In genomic region chr1:14836426-14837140, GRCh38 we compare ENCODE assay signal across 33 cellular contexts.
"Had no signal": no experiment of that assay in that cellular context is flagged by ENCODE, and none has a peak within 500 bp of the region (broad histone marks: within the 10 kb centered on the region; RNA-seq: fewer than 3 reads in every experiment).

No MANE protein-coding gene starts in this region.

- DNase-seq: activated CD4-positive, alpha-beta memory T cell treated with anti-CD3 and anti-CD28 coated beads for 36 hours; activated CD4-positive, alpha-beta T cell treated with anti-CD3 and anti-CD28 coated beads for 48 hours; activated CD8-positive, alpha-beta memory T cell treated with anti-CD3 and anti-CD28 coated beads, Interleukin-2, amount 50 U/mL, for 4 hours; activated effector memory CD4-positive, alpha-beta T cell treated with anti-CD3 and anti-CD28 coated beads, Interleukin-2, amount 50 U/mL, for 16 hours; activated naive CD4-positive, alpha-beta T cell treated with anti-CD3 and anti-CD28 coated beads for 36 hours; activated naive CD8-positive, alpha-beta T cell treated with anti-CD3 and anti-CD28 coated beads, Interleukin-2, amount 10 ng/mL, durations not matched to agents 7 days and 5 days; activated T-cell treated with anti-CD3 and anti-CD28 coated beads, Interleukin-2, amount 50 U/mL, for 1 hour; cerebellar nuclear complex; colonic mucosa; effector CD8-positive, alpha-beta T cell; esophagus squamous epithelium; foreskin melanocyte; left lung; lower lobe of right lung; mucosa of descending colon; psoas muscle; sigmoid colon; small intestine; stimulated activated CD4-positive, alpha-beta T cell treated with anti-CD3 and anti-CD28 coated beads, Interleukin-4, amount 100 ng/mL, for 24 hours; stimulated activated naive CD8-positive, alpha-beta T cell treated with anti-CD3 and anti-CD28 coated beads, Interleukin-15, amount 100 ng/mL, for 72 hours; substantia nigra; T-helper 9 cell; uterus had no signal

- ATAC-seq: left lung; lower lobe of right lung; mucosa of descending colon; pancreas; psoas muscle; stimulated activated effector memory CD8-positive, alpha-beta T cell treated with anti-CD3 and anti-CD28 coated beads, Interleukin-12 subunit alpha, Interleukin-12 subunit beta, amount 100 ng/mL, for 72 hours; stimulated activated naive CD8-positive, alpha-beta T cell treated with anti-CD3 and anti-CD28 coated beads, Interleukin-15, amount 100 ng/mL, for 72 hours had no signal

- H3K27me3 Mint-ChIP-seq: activated naive CD8-positive, alpha-beta T cell treated with anti-CD3 and anti-CD28 coated beads, Interleukin-2, amount 10 ng/mL, durations not matched to agents 7 days and 5 days; brain; stimulated activated naive CD8-positive, alpha-beta T cell treated with anti-CD3 and anti-CD28 coated beads, Interleukin-15, amount 100 ng/mL, for 72 hours; type B pancreatic cell had no signal

- H3K36me3 Mint-ChIP-seq: activated naive CD8-positive, alpha-beta T cell treated with anti-CD3 and anti-CD28 coated beads, Interleukin-2, amount 10 ng/mL, durations not matched to agents 7 days and 5 days; stimulated activated effector memory CD8-positive, alpha-beta T cell treated with anti-CD3 and anti-CD28 coated beads, Interleukin-12 subunit alpha, Interleukin-12 subunit beta, amount 100 ng/mL, for 72 hours had no signal

- H3K4me1 Mint-ChIP-seq: activated naive CD8-positive, alpha-beta T cell treated with anti-CD3 and anti-CD28 coated beads, Interleukin-2, amount 10 ng/mL, durations not matched to agents 7 days and 5 days; brain; nephron; stimulated activated effector memory CD8-positive, alpha-beta T cell treated with anti-CD3 and anti-CD28 coated beads, Interleukin-12 subunit alpha, Interleukin-12 subunit beta, amount 100 ng/mL, for 72 hours; stimulated activated naive CD8-positive, alpha-beta T cell treated with anti-CD3 and anti-CD28 coated beads, Interleukin-15, amount 100 ng/mL, for 72 hours had no signal

- H3K27me3 ChIP-seq: ascending aorta, cardiac muscle cell, colonic mucosa, esophagus squamous epithelium, left lung, pancreas, sigmoid colon, uterus had no signal

- H3K27ac Mint-ChIP-seq: activated CD4-positive, alpha-beta memory T cell treated with anti-CD3 and anti-CD28 coated beads for 36 hours; activated naive CD4-positive, alpha-beta T cell treated with anti-CD3 and anti-CD28 coated beads for 36 hours; activated naive CD8-positive, alpha-beta T cell treated with anti-CD3 and anti-CD28 coated beads, Interleukin-2, amount 10 ng/mL, durations not matched to agents 7 days and 5 days; activated T-helper 1 cell treated with anti-CD3 and anti-CD28 coated beads, Interleukin-12 subunit alpha, Interleukin-12 subunit beta, Interleukin-2, Interleukin-4 antibody, amounts not matched to agents 30 ng/mL and 10 ng/mL and 1 ng/mL, durations not matched to agents 14 hours and 24 hours and 36 hours; brain; nephron; stimulated activated effector memory CD8-positive, alpha-beta T cell treated with anti-CD3 and anti-CD28 coated beads, Interleukin-12 subunit alpha, Interleukin-12 subunit beta, amount 100 ng/mL, for 72 hours; stimulated activated naive CD8-positive, alpha-beta T cell treated with anti-CD3 and anti-CD28 coated beads, Interleukin-15, amount 100 ng/mL, for 72 hours; type B pancreatic cell had no signal

- H3K4me3 Mint-ChIP-seq: activated CD4-positive, alpha-beta memory T cell treated with anti-CD3 and anti-CD28 coated beads for 36 hours; activated naive CD4-positive, alpha-beta T cell treated with anti-CD3 and anti-CD28 coated beads for 36 hours; activated naive CD8-positive, alpha-beta T cell treated with anti-CD3 and anti-CD28 coated beads, Interleukin-2, amount 10 ng/mL, durations not matched to agents 7 days and 5 days; activated T-helper 1 cell treated with anti-CD3 and anti-CD28 coated beads, Interleukin-12 subunit alpha, Interleukin-12 subunit beta, Interleukin-2, Interleukin-4 antibody, amounts not matched to agents 30 ng/mL and 10 ng/mL and 1 ng/mL, durations not matched to agents 14 hours and 24 hours and 36 hours; brain; nephron; stimulated activated effector memory CD8-positive, alpha-beta T cell treated with anti-CD3 and anti-CD28 coated beads, Interleukin-12 subunit alpha, Interleukin-12 subunit beta, amount 100 ng/mL, for 72 hours; stimulated activated naive CD8-positive, alpha-beta T cell treated with anti-CD3 and anti-CD28 coated beads, Interleukin-15, amount 100 ng/mL, for 72 hours; type B pancreatic cell had no signal

- H3K36me3 ChIP-seq: ascending aorta, cardiac muscle cell, colonic mucosa, esophagus squamous epithelium, left lung, lower lobe of right lung, pancreas, sigmoid colon, uterus had no signal

- H3K4me1 ChIP-seq: ascending aorta, colonic mucosa, left lung, lower lobe of right lung, pancreas, psoas muscle, sigmoid colon, uterus had no signal

- H3K27ac ChIP-seq: ascending aorta, cardiac muscle cell, colonic mucosa, epithelial cell of prostate, left lung, lower lobe of right lung, pancreas, psoas muscle, sigmoid colon, uterus, VCaP had no signal

- H3K4me3 ChIP-seq: ascending aorta, cardiac muscle cell, colonic mucosa, esophagus squamous epithelium, left lung, lower lobe of right lung, mucosa of descending colon, pancreas, psoas muscle, sigmoid colon, uterus had no signal
